8 cellular contexts compared by ENCODE assay signal in the genomic region with DNA sequence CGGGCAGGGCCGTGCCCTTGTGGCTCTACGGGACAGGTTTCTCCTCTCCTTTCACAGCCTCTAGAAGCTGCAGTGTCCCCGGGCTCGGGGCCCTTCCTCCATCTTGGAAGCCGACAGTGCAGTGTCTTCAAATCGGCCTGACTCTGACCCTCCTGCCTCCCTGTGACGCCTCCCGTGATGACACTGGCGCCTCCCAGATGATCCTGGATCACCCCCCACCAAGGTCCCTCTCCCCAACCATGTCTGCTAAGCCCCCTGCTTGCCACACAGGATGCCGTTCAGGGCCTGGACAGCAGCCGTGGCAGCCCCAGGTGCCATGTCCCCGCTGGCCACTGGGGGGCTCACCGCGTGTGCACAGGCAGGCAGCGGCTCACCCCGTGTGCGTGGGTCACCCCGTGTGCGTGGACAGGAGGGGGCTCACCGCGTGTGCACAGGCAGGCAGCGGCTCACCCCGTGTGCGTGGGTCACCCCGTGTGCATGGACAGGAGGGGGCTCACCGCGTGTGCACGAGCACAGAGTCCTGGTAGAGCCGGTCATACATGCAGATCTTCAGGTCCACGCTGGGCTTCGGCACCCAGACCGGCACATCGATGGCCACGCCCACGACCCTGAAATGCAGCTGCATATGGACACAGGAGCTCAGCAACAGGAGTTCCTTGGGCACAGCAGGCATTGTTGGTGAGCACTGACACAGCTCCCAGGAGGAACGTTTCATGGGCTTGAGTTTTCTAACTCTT. TPM values are rescaled to one million over a fixed set of nuclear protein-coding genes. Genes with fewer than 3 reads are reported as not detected.
DNase-seq lines count a peak whose midpoint lies in the region; ATAC-seq, FAIRE-seq and TF ChIP-seq lines count a peak whose summit lies in the region.

No MANE protein-coding gene starts in this region.

- no peaks in the 10 kb centered on the region for H3K9me3 ChIP-seq in psoas muscle

- intact Hi-C loops in head of caudate nucleus (cut with DNase I) (loop anchor here (5.0 kb wide), 1 partner anchor 103 kb away; no protein-coding TSS in a partner anchor), psoas muscle (cut with DNase I) (loop anchor here (1.0 to 5.0 kb wide), 2 partner anchors 100 to 103 kb away; no protein-coding TSS in a partner anchor)

- DNase-seq in ACHN (peak; percentile 41), GM19239 (ENCODE audit: insufficient read length, low spot score) (peak; percentile 67), head of caudate nucleus (peak; percentile 21 to 87 (median 66)), psoas muscle (peak; percentile 62 to 76), amniotic stem cell (lab: John Stamatoyannopoulos, UW) (no peak)
- peak; percentile 86 for DNase-seq in activated effector memory CD4-positive, alpha-beta T cell treated with anti-CD3 and anti-CD28 coated beads, Interleukin-2, amount 50 U/mL, for 16 hours

- H3K27me3 ChIP-seq in psoas muscle (ENCODE audit: insufficient read depth in 3 of 3, low read length in 2 of 3): peaks cover 0 to 50% (median 0%) of the 10 kb centered on the region in 3 donors

- no peak overlapping the region for H3K27ac ChIP-seq in psoas muscle

- peak; percentile 80 for TF ChIP-seq CTCF in psoas muscle (IDR thresholded peaks at IDR 0.05)

- in situ Hi-C loops in ACHN (cut with HindIII; ENCODE audit: low pct_ligation_motif_present, low pct_unique_long_range_greater_than_20kb, low sequenced_read_pairs): no loop called here

- H3K36me3 ChIP-seq in psoas muscle (ENCODE audit: insufficient read depth in 1 of 2, low read depth in 1 of 2): no peaks in the 10 kb centered on the region

- no peaks in the 10 kb centered on the region for H3K4me1 ChIP-seq in psoas muscle

- no peak for FAIRE-seq in GM19239 (lab: Jason Lieb, UNC)

- peak; percentile 72 to 92 (median 86) for ATAC-seq in psoas muscle
- no peak for ATAC-seq in HG02642 (IDR thresholded peaks at IDR 0.05; ENCODE audit: poor library complexity, unreplicated experiment)

- WGBS in psoas muscle, 3 donors: 10 to 21% (median 14%) methylated on average over 29 to 37 of the region's 37 CpGs

- H3K4me3 ChIP-seq in psoas muscle: no peak overlapping the region

TF ChIP-seq in PFSK-1, 5 proteins besides CTCF, POLR2A, EP300 and RAD21:
- TF ChIP-seq POLR2AphosphoS5 (IDR thresholded peaks at IDR 0.05; ENCODE audit: low read depth, low read length) (no peak), TAF1 (IDR thresholded peaks at IDR 0.05; ENCODE audit: borderline replicate concordance, insufficient read depth, low read length) (no peak), SIN3A (IDR thresholded peaks at IDR 0.05; ENCODE audit: borderline replicate concordance, insufficient read depth, low read length) (no peak), FOXP2 (optimal IDR thresholded peaks at IDR 0.05; ENCODE audit: borderline replicate concordance, extremely low read depth, extremely low read length, insufficient read depth) (peak; percentile 43)
- TF ChIP-seq, protein P1, sequence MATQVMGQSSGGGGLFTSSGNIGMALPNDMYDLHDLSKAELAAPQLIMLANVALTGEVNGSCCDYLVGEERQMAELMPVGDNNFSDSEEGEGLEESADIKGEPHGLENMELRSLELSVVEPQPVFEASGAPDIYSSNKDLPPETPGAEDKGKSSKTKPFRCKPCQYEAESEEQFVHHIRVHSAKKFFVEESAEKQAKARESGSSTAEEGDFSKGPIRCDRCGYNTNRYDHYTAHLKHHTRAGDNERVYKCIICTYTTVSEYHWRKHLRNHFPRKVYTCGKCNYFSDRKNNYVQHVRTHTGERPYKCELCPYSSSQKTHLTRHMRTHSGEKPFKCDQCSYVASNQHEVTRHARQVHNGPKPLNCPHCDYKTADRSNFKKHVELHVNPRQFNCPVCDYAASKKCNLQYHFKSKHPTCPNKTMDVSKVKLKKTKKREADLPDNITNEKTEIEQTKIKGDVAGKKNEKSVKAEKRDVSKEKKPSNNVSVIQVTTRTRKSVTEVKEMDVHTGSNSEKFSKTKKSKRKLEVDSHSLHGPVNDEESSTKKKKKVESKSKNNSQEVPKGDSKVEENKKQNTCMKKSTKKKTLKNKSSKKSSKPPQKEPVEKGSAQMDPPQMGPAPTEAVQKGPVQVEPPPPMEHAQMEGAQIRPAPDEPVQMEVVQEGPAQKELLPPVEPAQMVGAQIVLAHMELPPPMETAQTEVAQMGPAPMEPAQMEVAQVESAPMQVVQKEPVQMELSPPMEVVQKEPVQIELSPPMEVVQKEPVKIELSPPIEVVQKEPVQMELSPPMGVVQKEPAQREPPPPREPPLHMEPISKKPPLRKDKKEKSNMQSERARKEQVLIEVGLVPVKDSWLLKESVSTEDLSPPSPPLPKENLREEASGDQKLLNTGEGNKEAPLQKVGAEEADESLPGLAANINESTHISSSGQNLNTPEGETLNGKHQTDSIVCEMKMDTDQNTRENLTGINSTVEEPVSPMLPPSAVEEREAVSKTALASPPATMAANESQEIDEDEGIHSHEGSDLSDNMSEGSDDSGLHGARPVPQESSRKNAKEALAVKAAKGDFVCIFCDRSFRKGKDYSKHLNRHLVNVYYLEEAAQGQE (IDR thresholded peaks at IDR 0.05; ENCODE audit: insufficient read depth in 1 of 2, low read depth in 2 of 2, low read length in 2 of 2): peak; percentile 75 to 89

RNA-seq across cellular contexts. Expression of gene TMEM52, which starts 24.9 kb away (rescaled TPM):
- 5.2 TPM for polyA plus RNA-seq in PFSK-1 (2012; ENCODE audit: insufficient read length, low read depth)
- total RNA-seq in psoas muscle: 100 to 1,000 TPM in 1 of 4 donors, 10 to 100 TPM in 3; 37.2 to 107 (median 53.4) TPM
- 100 to 1,000 TPM in 2 of 3 donors, 10 to 100 TPM in 1; 42.0 to 137 (median 114) TPM for polyA plus RNA-seq in psoas muscle

RNA-seq across cellular contexts. Expression of gene CALML6, which starts 28.9 kb away (rescaled TPM):
- 0.80 TPM for polyA plus RNA-seq in PFSK-1 (2012; ENCODE audit: insufficient read length, low read depth)
- 10 to 100 TPM in 2 of 4 donors, 1 to 10 TPM in 2; 4.2 to 54.5 (median 16.0) TPM for total RNA-seq in psoas muscle
- polyA plus RNA-seq in psoas muscle: 10 to 100 TPM in 2 of 3 donors, 1 to 10 TPM in 1; 9.7 to 75.4 (median 49.8) TPM

RNA-seq across cellular contexts. Expression of gene GNB1, which starts 53.1 kb away (rescaled TPM):
- 440 TPM for polyA plus RNA-seq in PFSK-1 (2012; ENCODE audit: insufficient read length, low read depth)
- total RNA-seq in psoas muscle: 10 to 100 TPM; 68.0 to 90.3 (median 75.9) TPM
- polyA plus RNA-seq in psoas muscle: 100 to 1,000 TPM in 1 of 3 donors, 10 to 100 TPM in 2; 32.3 to 100 (median 58.4) TPM

RNA-seq across cellular contexts. Expression of gene CFAP74, which starts 59.6 kb away (rescaled TPM):
- polyA plus RNA-seq in PFSK-1 (2012; ENCODE audit: insufficient read length, low read depth): not detected
- total RNA-seq in psoas muscle: not detected
- polyA plus RNA-seq in psoas muscle: under 1 TPM in 2 of 3 donors, not detected in 1; 0.01 to 0.05 TPM
